17 cellular contexts compared by ENCODE assay signal in genomic region chr11:72058416-72059034, GRCh38.
DNase-seq lines count a peak whose midpoint lies in the region; ATAC-seq and TF ChIP-seq lines count a peak whose summit lies in the region.
"Had no signal": no experiment of that assay in that cellular context is flagged by ENCODE, and none has a peak within 500 bp of the region (broad histone marks: within the 10 kb centered on the region; RNA-seq: fewer than 3 reads in every experiment).

No MANE protein-coding gene starts in this region.

- no peaks in the 10 kb centered on the region for H3K9me3 Mint-ChIP-seq in stimulated activated naive CD8-positive, alpha-beta T cell treated with anti-CD3 and anti-CD28 coated beads, Interleukin-15, amount 100 ng/mL, for 72 hours
- H3K9me3 Mint-ChIP-seq: immature natural killer cell, T-cell had no signal

- H3K27me3 ChIP-seq in RWPE2 (ENCODE audit: insufficient read depth, poor library complexity, severe bottlenecking): no peaks in the 10 kb centered on the region
- H3K27me3 ChIP-seq: tibial artery had no signal

- peaks cover 17% of the 10 kb centered on the region for H3K4me1 ChIP-seq in RWPE2 (ENCODE audit: insufficient read depth, poor library complexity, severe bottlenecking)

- no peak overlapping the region for H3K4me3 Mint-ChIP-seq in stimulated activated naive CD8-positive, alpha-beta T cell treated with anti-CD3 and anti-CD28 coated beads, Interleukin-15, amount 100 ng/mL, for 72 hours
- H3K4me3 Mint-ChIP-seq: immature natural killer cell, T-cell had no signal

- H3K27me3 Mint-ChIP-seq in stimulated activated naive CD8-positive, alpha-beta T cell treated with anti-CD3 and anti-CD28 coated beads, Interleukin-15, amount 100 ng/mL, for 72 hours: no peaks in the 10 kb centered on the region
- H3K27me3 Mint-ChIP-seq: T-cell had no signal

- ATAC-seq in stimulated activated naive CD8-positive, alpha-beta T cell treated with anti-CD3 and anti-CD28 coated beads, Interleukin-15, amount 100 ng/mL, for 72 hours: no peak
- ATAC-seq in stimulated activated naive CD8-positive, alpha-beta T cell treated with anti-CD3 and anti-CD28 coated beads, Interleukin-15, Interleukin-2, amounts not matched to agents 100 U/mL and 50 U/mL, for 24 hours: no peak
- ATAC-seq in RWPE2 (ENCODE audit: low read depth) (peak; percentile 68; the same call in 2 of the 3 replicates), GM21526 (IDR thresholded peaks at IDR 0.05; ENCODE audit: low FRiP score, unreplicated experiment) (no peak), HG03469 (IDR thresholded peaks at IDR 0.05; ENCODE audit: unreplicated experiment) (no peak)
- ATAC-seq: Panc1, T-cell had no signal

- H3K9me3 ChIP-seq in RWPE2 (ENCODE audit: severe bottlenecking): no peaks in the 10 kb centered on the region
- H3K9me3 ChIP-seq: tibial artery had no signal

- H3K27ac ChIP-seq in RWPE2 (ENCODE audit: poor library complexity, severe bottlenecking): peak overlapping the region; percentile 15
- H3K27ac ChIP-seq: KMS-11, tibial artery had no signal

- H3K4me3 ChIP-seq in RWPE2 (ENCODE audit: severe bottlenecking): no peak overlapping the region
- H3K4me3 ChIP-seq: tibial artery had no signal

- H3K27ac Mint-ChIP-seq in stimulated activated naive CD8-positive, alpha-beta T cell treated with anti-CD3 and anti-CD28 coated beads, Interleukin-15, amount 100 ng/mL, for 72 hours: peak overlapping the region; percentile 33 to 81
- H3K27ac Mint-ChIP-seq: T-cell had no signal

- no peak for DNase-seq in stimulated activated naive CD8-positive, alpha-beta T cell treated with anti-CD3 and anti-CD28 coated beads, Interleukin-15, amount 100 ng/mL, for 72 hours
- DNase-seq in stimulated activated naive CD8-positive, alpha-beta T cell treated with anti-CD3 and anti-CD28 coated beads, Interleukin-15, Interleukin-2, amounts not matched to agents 100 U/mL and 50 U/mL, for 24 hours: no peak
- DNase-seq in RWPE2 (ENCODE audit: low spot score): no peak
- DNase-seq in fibroblast of peridontal ligament (ENCODE audit: extremely low read depth): peak; percentile 36
- no peak for DNase-seq in stimulated activated CD4-positive, alpha-beta T cell treated with anti-CD3 and anti-CD28 coated beads, Interleukin-2, amount 100 ng/mL, for 48 hours
- DNase-seq in HuH-7 (ENCODE audit: low spot score): no peak
- DNase-seq: DMS53, foreskin melanocyte, immature natural killer cell, NCI-H2227 treated with DMSO at 0.1 percent for 48 hours, posterior cingulate gyrus, T-cell, tibial artery had no signal

- peaks cover 23% of the 10 kb centered on the region for H3K36me3 ChIP-seq in RWPE2 (ENCODE audit: low read depth)

- no peak for TF ChIP-seq CTCF in RWPE2 (IDR thresholded peaks at IDR 0.05; ENCODE audit: poor library complexity, severe bottlenecking)

- no peaks in the 10 kb centered on the region for H3K4me1 Mint-ChIP-seq in stimulated activated naive CD8-positive, alpha-beta T cell treated with anti-CD3 and anti-CD28 coated beads, Interleukin-15, amount 100 ng/mL, for 72 hours
